In the genomic region with DNA sequence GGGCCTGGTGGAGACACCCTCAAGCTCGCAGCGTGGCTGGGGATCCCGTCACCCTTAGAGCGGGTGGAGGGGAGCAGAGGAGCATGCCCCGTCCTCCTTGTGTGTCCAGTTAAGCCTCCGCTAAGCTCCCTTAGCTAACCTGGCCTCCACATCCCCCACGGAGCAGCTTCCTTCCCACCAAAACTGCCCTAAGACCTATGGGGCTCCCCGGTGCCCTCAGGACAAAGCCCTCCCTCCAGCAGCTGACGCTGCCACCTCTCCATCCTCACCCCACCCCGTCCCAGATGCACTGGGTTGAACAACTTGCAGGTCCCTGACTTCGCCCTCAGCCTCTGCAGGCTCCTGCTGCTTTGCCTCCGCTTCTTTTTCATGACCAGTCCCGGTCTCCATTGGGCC, we compare ENCODE assay signal across 10 cellular contexts. TPM values are rescaled to one million over a fixed set of nuclear protein-coding genes. Genes with fewer than 3 reads are reported as not detected.
DNase-seq lines count a peak whose midpoint lies in the region; ATAC-seq and TF ChIP-seq lines count a peak whose summit lies in the region.
"Had no signal": no experiment of that assay in that cellular context is flagged by ENCODE, and none has a peak within 500 bp of the region (broad histone marks: within the 10 kb centered on the region; RNA-seq: fewer than 3 reads in every experiment).

No MANE protein-coding gene starts in this region.

- peak overlapping the region; percentile 81 for H3K9ac ChIP-seq in adipocyte (ENCODE audit: low read length)

- CTCF ChIA-PET in AG04450 (lab: Charles Lee): interaction anchor here (0.7 to 6.2 kb wide), 8 partner anchors 10 to 120 kb away, joined by 3 to 127 read pairs (median 3); partner anchors contain the start of gene CLBA1

- H3K27me3 ChIP-seq in AG04450 (ENCODE audit: control insufficient read depth, insufficient read depth, low read length): no peaks in the 10 kb centered on the region
- H3K27me3 ChIP-seq in adipocyte (replicated peaks; ENCODE audit: control insufficient read depth, insufficient read depth, low read length): peaks cover 4% of the 10 kb centered on the region
- H3K27me3 ChIP-seq in foreskin keratinocyte: no peaks in the 10 kb centered on the region
- H3K27me3 ChIP-seq in sigmoid colon: no peaks in the 10 kb centered on the region

- intact Hi-C loops in sigmoid colon (cut with DNase I): loop anchor here (2.0 kb wide), 1 partner anchor 77 kb away; no protein-coding TSS in a partner anchor

- 74 to 78% methylated on average over 13 of the region's 13 CpGs for WGBS in sigmoid colon, 2 donors

- H3K4me3 ChIP-seq in AG04450 (ENCODE audit: low read depth, low read length) (0 out of 2 replicates have a peak overlapping the region, but pooled peaks have one; percentile 22), adipocyte (ENCODE audit: low read length) (no peak overlapping the region), sigmoid colon (peak overlapping the region in 2 of 4 donors; percentile 5 to 29), foreskin fibroblast (ENCODE audit: low read depth in 1 of 2, low read length in 2 of 2) (no peak overlapping the region)

- no peak for TF ChIP-seq EP300 in sigmoid colon (IDR thresholded peaks at IDR 0.05)

- no peaks in the 10 kb centered on the region for H3K36me3 ChIP-seq in adipocyte (ENCODE audit: control insufficient read depth, insufficient read depth, low read length, severe bottlenecking)
- no peaks in the 10 kb centered on the region for H3K36me3 ChIP-seq in sigmoid colon

- no peak for TF ChIP-seq POLR2A in sigmoid colon (IDR thresholded peaks at IDR 0.05)

- H3K27ac ChIP-seq in AG04450 (ENCODE audit: low read depth, low read length) (peak overlapping the region; percentile 91), foreskin keratinocyte (peak overlapping the region; percentile 77), sigmoid colon (peak overlapping the region; percentile 90 to 97 (median 96))

- no peak for ATAC-seq in foreskin keratinocyte
- ATAC-seq: WTC11 had no signal

- DNase-seq in AG04450 (ENCODE audit: low read depth, low spot score) (no peak), adipocyte (ENCODE audit: low read depth) (no peak), foreskin keratinocyte (no peak), sigmoid colon (no peak), foreskin fibroblast (no peak), GM19238 (ENCODE audit: insufficient read length, low spot score) (no peak), AG20443 (ENCODE audit: low spot score) (no peak)
- DNase-seq in activated CD4-positive, alpha-beta T cell treated with anti-CD3 and anti-CD28 coated beads for 48 hours: no peak
- DNase-seq: NK-92 treated with Interleukin-12 subunit alpha and Interleukin-12 subunit beta, amount 100 ng/mL, for 24 hours had no signal

- H3K4me1 ChIP-seq in adipocyte (ENCODE audit: control insufficient read depth, insufficient read depth, low read length) (peaks cover 50% of the 10 kb centered on the region), foreskin keratinocyte (peaks cover 13% of the 10 kb centered on the region), sigmoid colon (peaks cover 0 to 98% (median 95%) of the 10 kb centered on the region in 4 donors)

- no peak for TF ChIP-seq CTCF in AG04450 (IDR thresholded peaks at IDR 0.05; ENCODE audit: low read depth, low read length)
- TF ChIP-seq CTCF in foreskin keratinocyte (conservative IDR thresholded peaks at IDR 0.05): no peak
- TF ChIP-seq CTCF in sigmoid colon (IDR thresholded peaks at IDR 0.05): no peak
- TF ChIP-seq CTCF in foreskin fibroblast (IDR thresholded peaks at IDR 0.05; ENCODE audit: low read depth, low read length): no peak

- POLR2A ChIA-PET in AG04450 (lab: Yijun Ruan, JAX): interaction anchor here (1.1 to 1.2 kb wide), 2 partner anchors 11 to 47 kb away, joined by 7 to 14 read pairs; partner anchors contain the start of genes CDCA4 and CLBA1

- H3K9me3 ChIP-seq in AG04450 (ENCODE audit: control insufficient read depth, insufficient read depth, low read length): no peaks in the 10 kb centered on the region; the same call in 1 of the 2 replicates
- H3K9me3 ChIP-seq in adipocyte (ENCODE audit: control insufficient read depth, low read length): no peaks in the 10 kb centered on the region
- no peaks in the 10 kb centered on the region for H3K9me3 ChIP-seq in sigmoid colon

RNA-seq across cellular contexts. Expression of gene AHNAK2, which starts 4.0 kb away (rescaled TPM):
- 10.0 and 10.5 TPM in 2 replicates for polyA plus RNA-seq in AG04450 (2011; rRNA removed)
- 40.9 and 45.1 TPM in 2 replicates for polyA minus RNA-seq in AG04450 (2011; rRNA and poly(A)+ RNA removed)
- total RNA-seq in foreskin keratinocyte: 183 and 225 TPM in 2 replicates
- 73.0 and 79.4 TPM in 2 replicates for polyA plus RNA-seq in foreskin keratinocyte
- total RNA-seq in sigmoid colon: 100 to 1,000 TPM in 3 of 4 donors, 10 to 100 TPM in 1; 81.9 to 218 (median 129) TPM
- 10 to 100 TPM in 1 of 3 donors, 1 to 10 TPM in 1, under 1 TPM in 1; 0.23 to 12.4 (median 2.4) TPM for polyA plus RNA-seq in sigmoid colon

RNA-seq across cellular contexts. Expression of gene CLBA1, which starts 11.4 kb away (rescaled TPM):
- polyA plus RNA-seq in AG04450 (2011; rRNA removed) (4.6 and 4.9 TPM in 2 replicates), foreskin keratinocyte (6.1 and 6.8 TPM in 2 replicates), sigmoid colon (1 to 10 TPM; 2.8 to 8.4 (median 3.0) TPM)
- 2.4 and 4.2 TPM in 2 replicates for polyA minus RNA-seq in AG04450 (2011; rRNA and poly(A)+ RNA removed)
- total RNA-seq in foreskin keratinocyte (7.4 and 8.3 TPM in 2 replicates), sigmoid colon (1 to 10 TPM; 3.2 to 5.1 (median 3.6) TPM)

RNA-seq across cellular contexts. Expression of gene CDCA4, which starts 46.7 kb away (rescaled TPM):
- polyA plus RNA-seq in AG04450 (2011; rRNA removed) (6.8 and 7.8 TPM in 2 replicates), foreskin keratinocyte (70.3 TPM in 2 replicates), sigmoid colon (10 to 100 TPM in 1 of 3 donors, 1 to 10 TPM in 2; 2.4 to 11.3 (median 3.9) TPM)
- 5.0 and 6.3 TPM in 2 replicates for polyA minus RNA-seq in AG04450 (2011; rRNA and poly(A)+ RNA removed)
- total RNA-seq in foreskin keratinocyte (74.1 and 81.5 TPM in 2 replicates), sigmoid colon (1 to 10 TPM; 5.0 to 7.6 (median 5.6) TPM)

RNA-seq across cellular contexts. Expression of gene PLD4, which starts 49.5 kb away (rescaled TPM):
- 0.01 TPM in 2 replicates for polyA plus RNA-seq in AG04450 (2011; rRNA removed)
- polyA minus RNA-seq in AG04450 (2011; rRNA and poly(A)+ RNA removed): 0.17 TPM in 1 of 2 replicates, not detected in the other
- not detected in 2 replicates for total RNA-seq in foreskin keratinocyte
- 0.02 and 0.03 TPM in 2 replicates for polyA plus RNA-seq in foreskin keratinocyte
- 1 to 10 TPM in 1 of 4 donors, under 1 TPM in 3; 0.28 to 1.5 (median 0.60) TPM for total RNA-seq in sigmoid colon
- 1 to 10 TPM in 1 of 3 donors, not detected in 2; 7.1 TPM for polyA plus RNA-seq in sigmoid colon
